Comparison of ENCODE assay signal across 1 cellular context in the genomic region with DNA sequence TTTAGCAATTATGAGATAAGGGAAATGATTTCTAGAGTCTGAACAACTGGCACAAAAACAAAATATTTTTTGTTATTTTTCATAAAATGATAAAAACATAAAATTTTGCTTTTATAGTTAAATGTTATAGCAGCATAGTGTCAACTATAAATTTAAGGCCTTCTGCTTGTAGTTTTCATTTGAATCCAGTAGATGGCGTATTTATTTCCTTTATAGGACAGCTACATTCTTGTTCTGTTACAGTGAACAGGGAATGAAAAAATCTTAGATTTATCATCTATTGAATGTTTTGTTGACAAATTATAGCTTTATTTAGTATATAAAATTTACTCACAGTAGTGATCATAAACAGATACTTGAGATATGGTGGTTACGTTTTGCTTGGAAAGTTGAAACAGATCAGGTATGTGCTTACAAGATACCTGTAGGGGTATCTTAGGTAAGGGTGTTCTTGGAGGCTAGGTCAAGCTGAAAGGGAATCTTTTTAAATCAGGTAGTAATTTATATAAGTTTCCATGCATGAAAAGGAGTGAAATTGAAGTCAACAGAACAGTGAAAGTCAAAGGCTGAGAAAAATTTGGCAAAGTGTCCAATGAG.
TF ChIP-seq lines count a peak whose summit lies in the region.

No MANE protein-coding gene starts in this region.

TF ChIP-seq in GM23338, 12 proteins besides CTCF, POLR2A, EP300 and RAD21 (continued from another document):
- TF ChIP-seq, protein P1, sequence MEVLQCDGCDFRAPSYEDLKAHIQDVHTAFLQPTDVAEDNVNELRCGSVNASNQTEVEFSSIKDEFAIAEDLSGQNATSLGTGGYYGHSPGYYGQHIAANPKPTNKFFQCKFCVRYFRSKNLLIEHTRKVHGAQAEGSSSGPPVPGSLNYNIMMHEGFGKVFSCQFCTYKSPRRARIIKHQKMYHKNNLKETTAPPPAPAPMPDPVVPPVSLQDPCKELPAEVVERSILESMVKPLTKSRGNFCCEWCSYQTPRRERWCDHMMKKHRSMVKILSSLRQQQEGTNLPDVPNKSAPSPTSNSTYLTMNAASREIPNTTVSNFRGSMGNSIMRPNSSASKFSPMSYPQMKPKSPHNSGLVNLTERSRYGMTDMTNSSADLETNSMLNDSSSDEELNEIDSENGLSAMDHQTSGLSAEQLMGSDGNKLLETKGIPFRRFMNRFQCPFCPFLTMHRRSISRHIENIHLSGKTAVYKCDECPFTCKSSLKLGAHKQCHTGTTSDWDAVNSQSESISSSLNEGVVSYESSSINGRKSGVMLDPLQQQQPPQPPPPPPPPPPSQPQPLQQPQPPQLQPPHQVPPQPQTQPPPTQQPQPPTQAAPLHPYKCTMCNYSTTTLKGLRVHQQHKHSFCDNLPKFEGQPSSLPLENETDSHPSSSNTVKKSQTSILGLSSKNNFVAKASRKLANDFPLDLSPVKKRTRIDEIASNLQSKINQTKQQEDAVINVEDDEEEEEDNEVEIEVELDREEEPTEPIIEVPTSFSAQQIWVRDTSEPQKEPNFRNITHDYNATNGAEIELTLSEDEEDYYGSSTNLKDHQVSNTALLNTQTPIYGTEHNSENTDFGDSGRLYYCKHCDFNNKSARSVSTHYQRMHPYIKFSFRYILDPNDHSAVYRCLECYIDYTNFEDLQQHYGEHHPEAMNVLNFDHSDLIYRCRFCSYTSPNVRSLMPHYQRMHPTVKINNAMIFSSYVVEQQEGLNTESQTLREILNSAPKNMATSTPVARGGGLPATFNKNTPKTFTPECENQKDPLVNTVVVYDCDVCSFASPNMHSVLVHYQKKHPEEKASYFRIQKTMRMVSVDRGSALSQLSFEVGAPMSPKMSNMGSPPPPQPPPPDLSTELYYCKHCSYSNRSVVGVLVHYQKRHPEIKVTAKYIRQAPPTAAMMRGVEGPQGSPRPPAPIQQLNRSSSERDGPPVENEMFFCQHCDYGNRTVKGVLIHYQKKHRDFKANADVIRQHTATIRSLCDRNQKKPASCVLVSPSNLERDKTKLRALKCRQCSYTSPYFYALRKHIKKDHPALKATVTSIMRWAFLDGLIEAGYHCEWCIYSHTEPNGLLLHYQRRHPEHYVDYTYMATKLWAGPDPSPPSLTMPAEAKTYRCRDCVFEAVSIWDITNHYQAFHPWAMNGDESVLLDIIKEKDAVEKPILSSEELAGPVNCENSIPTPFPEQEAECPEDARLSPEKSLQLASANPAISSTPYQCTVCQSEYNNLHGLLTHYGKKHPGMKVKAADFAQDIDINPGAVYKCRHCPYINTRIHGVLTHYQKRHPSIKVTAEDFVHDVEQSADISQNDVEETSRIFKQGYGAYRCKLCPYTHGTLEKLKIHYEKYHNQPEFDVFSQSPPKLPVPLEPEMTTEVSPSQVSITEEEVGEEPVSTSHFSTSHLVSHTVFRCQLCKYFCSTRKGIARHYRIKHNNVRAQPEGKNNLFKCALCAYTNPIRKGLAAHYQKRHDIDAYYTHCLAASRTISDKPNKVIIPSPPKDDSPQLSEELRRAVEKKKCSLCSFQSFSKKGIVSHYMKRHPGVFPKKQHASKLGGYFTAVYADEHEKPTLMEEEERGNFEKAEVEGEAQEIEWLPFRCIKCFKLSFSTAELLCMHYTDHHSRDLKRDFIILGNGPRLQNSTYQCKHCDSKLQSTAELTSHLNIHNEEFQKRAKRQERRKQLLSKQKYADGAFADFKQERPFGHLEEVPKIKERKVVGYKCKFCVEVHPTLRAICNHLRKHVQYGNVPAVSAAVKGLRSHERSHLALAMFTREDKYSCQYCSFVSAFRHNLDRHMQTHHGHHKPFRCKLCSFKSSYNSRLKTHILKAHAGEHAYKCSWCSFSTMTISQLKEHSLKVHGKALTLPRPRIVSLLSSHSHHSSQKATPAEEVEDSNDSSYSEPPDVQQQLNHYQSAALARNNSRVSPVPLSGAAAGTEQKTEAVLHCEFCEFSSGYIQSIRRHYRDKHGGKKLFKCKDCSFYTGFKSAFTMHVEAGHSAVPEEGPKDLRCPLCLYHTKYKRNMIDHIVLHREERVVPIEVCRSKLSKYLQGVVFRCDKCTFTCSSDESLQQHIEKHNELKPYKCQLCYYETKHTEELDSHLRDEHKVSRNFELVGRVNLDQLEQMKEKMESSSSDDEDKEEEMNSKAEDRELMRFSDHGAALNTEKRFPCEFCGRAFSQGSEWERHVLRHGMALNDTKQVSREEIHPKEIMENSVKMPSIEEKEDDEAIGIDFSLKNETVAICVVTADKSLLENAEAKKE (CRISPR knock-in tag; IDR thresholded peaks at IDR 0.05), result no peak
- TF ChIP-seq STAT1 (IDR thresholded peaks at IDR 0.05; ENCODE audit: unreplicated experiment), result no peak
